27 cellular contexts compared by ENCODE assay signal in genomic region chr2:41535575-41535974, GRCh38.
"Had no signal": no experiment of that assay in that cellular context is flagged by ENCODE, and none has a peak within 500 bp of the region (broad histone marks: within the 10 kb centered on the region; RNA-seq: fewer than 3 reads in every experiment).

No MANE protein-coding gene starts in this region.

- H3K4me3 ChIP-seq: stomach, suprapubic skin, testis, thoracic aorta, thyroid gland, tibial artery, tibial nerve, transverse colon, upper lobe of left lung, upper lobe of right lung, uterus, vagina had no signal

- H3K9me3 ChIP-seq: suprapubic skin, testis, thoracic aorta, thyroid gland, tibial artery, upper lobe of right lung, uterus, vagina had no signal

- H3K4me1 ChIP-seq: stomach, suprapubic skin, thyroid gland, tibial nerve, transverse colon, upper lobe of left lung, upper lobe of right lung, uterus, vagina had no signal

- DNase-seq: stimulated activated CD4-positive, alpha-beta T cell treated with anti-CD3 and anti-CD28 coated beads, Interleukin-2, amount 100 ng/mL, for 48 hours; stimulated activated CD4-positive, alpha-beta T cell treated with anti-CD3 and anti-CD28 coated beads, Interleukin-4, amount 100 ng/mL, for 1 hour; stimulated activated CD4-positive, alpha-beta T cell treated with anti-CD3 and anti-CD28 coated beads, Interleukin-4, amount 100 ng/mL, for 24 hours; stimulated activated CD4-positive, alpha-beta T cell treated with anti-CD3 and anti-CD28 coated beads, Interleukin-4, amount 100 ng/mL, for 4 hours; stimulated activated CD8-positive, alpha-beta memory T cell treated with anti-CD3 and anti-CD28 coated beads, Interleukin-4, amount 100 ng/mL, for 48 hours; stimulated activated naive B cell treated with anti-CD40 and anti-IgM and Interleukin-4, amounts not matched to agents 10 μg/mL and 1 μg/mL and 100 μg/mL, for 72 hours; stimulated activated naive CD4-positive, alpha-beta T cell; stimulated activated naive CD4-positive, alpha-beta T cell treated with Interleukin-2 at 50 U/mL for 16 hours; stimulated activated naive CD8-positive, alpha-beta T cell treated with anti-CD3 and anti-CD28 coated beads, Interleukin-15, amount 100 ng/mL, for 72 hours; stimulated activated naive CD8-positive, alpha-beta T cell treated with anti-CD3 and anti-CD28 coated beads, Interleukin-15, Interleukin-2, amounts not matched to agents 100 U/mL and 50 U/mL, for 24 hours; stomach; substantia nigra; testis; thyroid gland; tibial artery; transverse colon; trophoblast cell; upper lobe of left lung; upper lobe of right lung; uterus had no signal

- FAIRE-seq: urothelium cell line had no signal

- H3K27ac ChIP-seq: stomach, suprapubic skin, testis, thoracic aorta, thyroid gland, tibial artery, tibial nerve, transverse colon, upper lobe of left lung, upper lobe of right lung, uterus, vagina had no signal

- H3K27me3 ChIP-seq: stomach, suprapubic skin, testis, thyroid gland, tibial artery, tibial nerve, transverse colon, upper lobe of left lung, upper lobe of right lung, uterus, vagina had no signal

- H3K36me3 ChIP-seq: stomach, suprapubic skin, thoracic aorta, thyroid gland, tibial artery, tibial nerve, transverse colon, upper lobe of left lung, upper lobe of right lung, uterus, vagina had no signal

- ATAC-seq: stimulated activated effector memory CD8-positive, alpha-beta T cell treated with anti-CD3 and anti-CD28 coated beads, Interleukin-12 subunit alpha, Interleukin-12 subunit beta, amount 100 ng/mL, for 72 hours; stimulated activated memory B cell treated with anti-CD40 and anti-IgM and Interleukin-4, amounts not matched to agents 10 μg/mL and 1 μg/mL and 100 μg/mL, for 72 hours; stimulated activated naive B cell treated with anti-CD40 and anti-IgM and Interleukin-4, amounts not matched to agents 10 μg/mL and 1 μg/mL and 100 μg/mL, for 72 hours; stimulated activated naive CD8-positive, alpha-beta T cell treated with anti-CD3 and anti-CD28 coated beads, Interleukin-15, amount 100 ng/mL, for 72 hours; stimulated activated naive CD8-positive, alpha-beta T cell treated with anti-CD3 and anti-CD28 coated beads, Interleukin-15, Interleukin-2, amounts not matched to agents 100 U/mL and 50 U/mL, for 24 hours; upper lobe of right lung had no signal
